ENCODE assay signal across 17 cellular contexts in the genomic region with DNA sequence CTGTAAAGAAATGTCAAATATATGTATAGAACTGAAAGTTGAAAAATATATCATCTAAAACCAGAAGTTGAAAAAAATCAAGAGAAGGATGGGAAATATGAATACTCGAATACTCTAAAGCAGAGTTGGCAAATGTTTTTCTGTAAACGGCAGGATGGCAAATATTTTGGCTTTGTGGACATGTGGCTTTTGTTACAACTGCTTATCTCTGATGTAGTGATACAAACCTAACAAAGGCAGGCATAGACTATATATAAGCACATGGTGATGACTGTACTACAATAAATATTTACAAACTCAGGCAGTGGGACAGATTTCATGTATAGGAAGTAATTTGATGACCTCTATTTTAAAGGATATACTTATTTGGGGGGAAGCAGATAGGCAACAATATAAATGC.
A peak's percentile ranks its signal among the peaks of the same experiment; 100 is the strongest.
DNase-seq lines count a peak whose midpoint lies in the region; ATAC-seq, FAIRE-seq and TF ChIP-seq lines count a peak whose summit lies in the region.
"Had no signal": no experiment of that assay in that cellular context is flagged by ENCODE, and none has a peak within 500 bp of the region (broad histone marks: within the 10 kb centered on the region; RNA-seq: fewer than 3 reads in every experiment).

No MANE protein-coding gene starts in this region.

- H3F3A ChIP-seq in PC-3 (ENCODE audit: low read length, unreplicated experiment), result no peaks in the 10 kb centered on the region

- 4% methylated on average over 2 of the region's 2 CpGs for WGBS in HepG2 (ENCODE audit: low lambda C conversion rate)
- 42% methylated on average over 2 of the region's 2 CpGs for WGBS in right lobe of liver (ENCODE audit: insufficient coverage, low coverage, low lambda C conversion rate, missing lambda C conversion rate)
- 67% methylated on average over 2 of the region's 2 CpGs for WGBS in mesenchymal stem cell

- no peak overlapping the region for H3K18ac ChIP-seq in mesenchymal stem cell (ENCODE audit: low read depth in 1 of 2, low read length in 2 of 2)

- BruUV-seq in HepG2 (replicated peaks; lab: Mats Ljungman, UMichigan) (no TSS peak), PC-3 (replicated peaks; lab: Mats Ljungman, UMichigan) (no TSS peak)

- FAIRE-seq in HepG2 (lab: Jason Lieb, UNC), result no peak
- FAIRE-seq: H54, HTR-8/SVneo had no signal

- H3K36me3 ChIP-seq in HepG2 (replicated peaks in 1 of 2; ENCODE audit: control insufficient read depth in 1 of 2, insufficient read depth in 2 of 2, low read length in 2 of 2) (no peaks in the 10 kb centered on the region), right lobe of liver (no peaks in the 10 kb centered on the region), PC-3 (ENCODE audit: low read depth, low read length) (no peaks in the 10 kb centered on the region), mesenchymal stem cell (ENCODE audit: control insufficient read depth in 1 of 2, insufficient read depth in 2 of 2, low read depth in 1 of 2, low read length in 2 of 2) (no peaks in the 10 kb centered on the region)
- H3K36me3 ChIP-seq: BLaER1 had no signal

- H4K91ac ChIP-seq in mesenchymal stem cell (ENCODE audit: low read length), result no peak overlapping the region

- no peak overlapping the region for H2BK15ac ChIP-seq in mesenchymal stem cell (ENCODE audit: low read depth, poor library complexity, severe bottlenecking)

- no peaks in the 10 kb centered on the region for H3K79me1 ChIP-seq in mesenchymal stem cell (replicated peaks; ENCODE audit: low read length, poor library complexity, severe bottlenecking)

- H2BK12ac ChIP-seq in mesenchymal stem cell (ENCODE audit: low read length in 2 of 2), result no peak overlapping the region

- no peaks in the 10 kb centered on the region for H3K79me2 ChIP-seq in HepG2 (ENCODE audit: insufficient read depth, low read length)
- H3K79me2 ChIP-seq in PC-3 (ENCODE audit: low read length), result no peaks in the 10 kb centered on the region

- H3K9me3 ChIP-seq in HepG2 (ENCODE audit: low read length), result no peaks in the 10 kb centered on the region
- H3K9me3 ChIP-seq in right lobe of liver, result no peaks in the 10 kb centered on the region
- 0 out of 2 replicates have a peak, but pooled peaks cover 3% of the 10 kb centered on the region for H3K9me3 ChIP-seq in PC-3 (ENCODE audit: low read length)
- H3K9me3 ChIP-seq in mesenchymal stem cell (ENCODE audit: control insufficient read depth, low read length), result peaks cover 8% of the 10 kb centered on the region
- H3K9me3 ChIP-seq: BLaER1 had no signal

- H2AK5ac ChIP-seq in mesenchymal stem cell (ENCODE audit: low read length, severe bottlenecking), result no peak overlapping the region

- H3K4me3 ChIP-seq in HepG2 (replicated peaks in 1 of 3; ENCODE audit: insufficient read depth in 1 of 3, low read depth in 2 of 3, low read length in 3 of 3) (no peak overlapping the region), right lobe of liver (no peak overlapping the region), PC-3 (ENCODE audit: low read length) (no peak overlapping the region), mesenchymal stem cell (ENCODE audit: insufficient read depth in 1 of 2, low read depth in 1 of 2, low read length in 2 of 2) (no peak overlapping the region)
- H3K4me3 ChIP-seq: BLaER1, GM23248 had no signal

- no peak overlapping the region for H2BK120ac ChIP-seq in mesenchymal stem cell (ENCODE audit: low read depth, low read length)

- H3K4me1 ChIP-seq in HepG2 (ENCODE audit: insufficient read depth, low read length) (peaks cover 10% of the 10 kb centered on the region), right lobe of liver (no peaks in the 10 kb centered on the region), PC-3 (ENCODE audit: insufficient read depth, low read length) (no peaks in the 10 kb centered on the region), mesenchymal stem cell (ENCODE audit: control insufficient read depth, insufficient read depth, low read depth, low read length) (no peaks in the 10 kb centered on the region)
- H3K4me1 ChIP-seq: BLaER1 had no signal

- no peak overlapping the region for H3K4ac ChIP-seq in mesenchymal stem cell (ENCODE audit: low read depth in 1 of 2, low read length in 2 of 2)

- H2AFZ ChIP-seq in HepG2 (ENCODE audit: low read length) (no peak overlapping the region), PC-3 (ENCODE audit: low read length) (no peak overlapping the region), mesenchymal stem cell (ENCODE audit: low read depth, low read length) (no peak overlapping the region)
- H2AFZ ChIP-seq: GM23248 had no signal

- H3K4me2 ChIP-seq in HepG2 (ENCODE audit: low read depth, low read length) (no peak overlapping the region), PC-3 (ENCODE audit: low read length) (no peak overlapping the region), mesenchymal stem cell (ENCODE audit: low read length, poor library complexity, severe bottlenecking) (no peak overlapping the region)
- H3K4me2 ChIP-seq: BLaER1 had no signal

- H3K14ac ChIP-seq in mesenchymal stem cell (ENCODE audit: low read length in 2 of 2), result no peak overlapping the region

- no peak overlapping the region for H3K23ac ChIP-seq in mesenchymal stem cell (ENCODE audit: low read length in 2 of 2)

- CTCF ChIA-PET in HepG2 (lab: Yijun Ruan, JAX; ENCODE audit: low intra/inter-chr PET ratio, low total read pairs), result no interaction called here
- CTCF ChIA-PET in PC-3 (lab: Charles Lee), result no interaction called here

- POLR2A ChIA-PET in HepG2 (lab: Yijun Ruan, JAX), result no interaction called here
- POLR2A ChIA-PET in PC-3 (lab: Charles Lee; ENCODE audit: unreplicated experiment), result no interaction called here

- in situ Hi-C loops in HepG2 (cut with HindIII; ENCODE audit: extremely low pct_ligation_motif_present, low pct_unique_long_range_greater_than_20kb), result no loop called here

- intact Hi-C loops in HepG2 (cut with micrococcal nuclease; ENCODE audit: unreplicated experiment) (no loop called here), right lobe of liver (cut with DNase I) (no loop called here), PC-3 (cut with micrococcal nuclease) (no loop called here)

- peak; percentile 47 for DNase-seq in HepG2 (ENCODE audit: low spot score)
- no peak for DNase-seq in right lobe of liver
- peak; percentile 38 for DNase-seq in NCI-H146 (lab: John Stamatoyannopoulos, UW)
- DNase-seq in PC-3, result peak; percentile 11
- DNase-seq in mesenchymal stem cell, result peak; percentile 3
- DNase-seq in NCI-H69 (lab: John Stamatoyannopoulos, UW), result no peak
- DNase-seq: AML-193; CD8-positive, alpha-beta memory T cell; DMS 273 treated with DMSO at 0.1 percent for 48 hours; GF-D8; GM23248 had no signal

- TF ChIP-seq EP300 in HepG2 (IDR thresholded peaks at IDR 0.05; ENCODE audit: low read depth in 2 of 2, low read length in 2 of 2) (peak in 1 of 2 experiments; percentile 44; a peak in 1 of 4 replicates), HepG2 (CRISPR knock-in tag; IDR thresholded peaks at IDR 0.05; ENCODE audit: borderline replicate concordance) (no peak)

- H3K9me2 ChIP-seq in PC-3 (replicated peaks; ENCODE audit: low read length), result no peaks in the 10 kb centered on the region

- H3K9ac ChIP-seq in HepG2 (ENCODE audit: insufficient read depth, low read depth, low read length) (no peak overlapping the region), PC-3 (ENCODE audit: low read length) (no peak overlapping the region), mesenchymal stem cell (ENCODE audit: low read length) (no peak overlapping the region)
- H3K9ac ChIP-seq: BLaER1, GM23248 had no signal

- H3K27ac ChIP-seq in HepG2 (ENCODE audit: extremely low read length, insufficient read depth, low read length) (no peak overlapping the region), right lobe of liver (no peak overlapping the region), PC-3 (ENCODE audit: low read length) (no peak overlapping the region), mesenchymal stem cell (ENCODE audit: low read length, poor library complexity, severe bottlenecking) (no peak overlapping the region)
- H3K27ac ChIP-seq: BLaER1, GM23248 had no signal

- no peaks in the 10 kb centered on the region for H3K27me3 ChIP-seq in HepG2 (ENCODE audit: control insufficient read depth in 1 of 2, insufficient read depth in 2 of 2, low read length in 2 of 2)
- H3K27me3 ChIP-seq in right lobe of liver, result no peaks in the 10 kb centered on the region
- H3K27me3 ChIP-seq in PC-3 (ENCODE audit: low read length), result no peaks in the 10 kb centered on the region
- H3K27me3 ChIP-seq in mesenchymal stem cell (ENCODE audit: control insufficient read depth in 1 of 2, insufficient read depth in 1 of 2, low read length in 2 of 2), result no peaks in the 10 kb centered on the region
- H3K27me3 ChIP-seq: BLaER1 had no signal

- TF ChIP-seq POLR2A in HepG2 (IDR thresholded peaks at IDR 0.05; ENCODE audit: insufficient read depth in 1 of 2, low read depth in 2 of 2, low read length in 2 of 2) (no peak), right lobe of liver (IDR thresholded peaks at IDR 0.05) (no peak)

- TF ChIP-seq CTCF in HepG2 (CRISPR knock-in tag; IDR thresholded peaks at IDR 0.05) (no peak), right lobe of liver (IDR thresholded peaks at IDR 0.05) (no peak), PC-3 (conservative IDR thresholded peaks at IDR 0.05; ENCODE audit: low read depth, low read length) (no peak)

- H4K8ac ChIP-seq in mesenchymal stem cell (ENCODE audit: low read length), result no peak overlapping the region

- ATAC-seq in HepG2 (peak; percentile 45; the same call in 1 of the 3 replicates), right lobe of liver (no peak), PC-3 (no peak), GM21515 (IDR thresholded peaks at IDR 0.05; ENCODE audit: unreplicated experiment) (no peak), GM18868 (IDR thresholded peaks at IDR 0.05; ENCODE audit: unreplicated experiment) (no peak)
- ATAC-seq: HCT116 had no signal

- no peak for TF ChIP-seq RAD21 in HepG2 (CRISPR knock-in tag; IDR thresholded peaks at IDR 0.05)

- no peaks in the 10 kb centered on the region for H4K20me1 ChIP-seq in HepG2 (ENCODE audit: insufficient read depth, low read length)
- no peaks in the 10 kb centered on the region for H4K20me1 ChIP-seq in PC-3 (ENCODE audit: low read length)
- H4K20me1 ChIP-seq: BLaER1 had no signal

- H2BK5ac ChIP-seq in mesenchymal stem cell (ENCODE audit: low read depth, low read length, poor library complexity, severe bottlenecking), result no peak overlapping the region

TF ChIP-seq in HepG2, 621 proteins besides CTCF, POLR2A, EP300 and RAD21 (continues in another document):
- peak; percentile 34; the same call in 1 of the 2 replicates for TF ChIP-seq NFIC (IDR thresholded peaks at IDR 0.05; ENCODE audit: low read length)
- TF ChIP-seq, protein P1, sequence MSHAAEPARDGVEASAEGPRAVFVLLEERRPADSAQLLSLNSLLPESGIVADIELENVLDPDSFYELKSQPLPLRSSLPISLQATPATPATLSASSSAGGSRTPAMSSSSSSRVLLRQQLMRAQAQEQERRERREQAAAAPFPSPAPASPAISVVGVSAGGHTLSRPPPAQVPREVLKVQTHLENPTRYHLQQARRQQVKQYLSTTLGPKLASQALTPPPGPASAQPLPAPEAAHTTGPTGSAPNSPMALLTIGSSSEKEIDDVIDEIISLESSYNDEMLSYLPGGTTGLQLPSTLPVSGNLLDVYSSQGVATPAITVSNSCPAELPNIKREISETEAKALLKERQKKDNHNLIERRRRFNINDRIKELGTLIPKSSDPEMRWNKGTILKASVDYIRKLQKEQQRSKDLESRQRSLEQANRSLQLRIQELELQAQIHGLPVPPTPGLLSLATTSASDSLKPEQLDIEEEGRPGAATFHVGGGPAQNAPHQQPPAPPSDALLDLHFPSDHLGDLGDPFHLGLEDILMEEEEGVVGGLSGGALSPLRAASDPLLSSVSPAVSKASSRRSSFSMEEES (CRISPR knock-in tag; IDR thresholded peaks at IDR 0.05), result 0 out of 2 replicates have a peak, but pooled peaks have one; percentile 43

Comparison
In these comparisons a context has a peak if more than half of its experiments do, and no peak if none do; other contexts are left out.
1. DNase-seq: peak in HepG2 (single experiment), NCI-H146 (single experiment), PC-3 (single experiment) and mesenchymal stem cell (single experiment); none in right lobe of liver (0 of 3) and NCI-H69 (single experiment).